In genomic region chr7:148527717-148528168, GRCh38 we compare ENCODE assay signal across 8 cellular contexts.
DNase-seq lines count a peak whose midpoint lies in the region; ATAC-seq and TF ChIP-seq lines count a peak whose summit lies in the region.

No MANE protein-coding gene starts in this region.

- H3F3A ChIP-seq in OCI-LY1 (ENCODE audit: insufficient read depth, low read length), result no peaks in the 10 kb centered on the region

- peak; percentile 83 for DNase-seq in DMS53 treated with DMSO at 0.1 percent for 48 hours (lab: John Stamatoyannopoulos, UW; ENCODE audit: unreplicated experiment)
- DNase-seq in GM20000 (ENCODE audit: low spot score), result peak; percentile 65
- peak; percentile 91 for DNase-seq in activated CD8-positive, alpha-beta memory T cell treated with anti-CD3 and anti-CD28 coated beads, Interleukin-2, amount 50 U/mL, for 48 hours
- DNase-seq in fibroblast of pulmonary artery (ENCODE audit: low read depth), result peak; percentile 83
- DNase-seq in pons (ENCODE audit: low spot score), result peak; percentile 65
- DNase-seq in ureter (ENCODE audit: low spot score), result peak; percentile 53

- no peaks in the 10 kb centered on the region for H3K4me1 ChIP-seq in OCI-LY1 (ENCODE audit: insufficient read depth, low read length, severe bottlenecking)

- no peaks in the 10 kb centered on the region for H3K9me3 ChIP-seq in OCI-LY1 (ENCODE audit: low read length)

- no peak overlapping the region for H3K9ac ChIP-seq in OCI-LY1 (ENCODE audit: low read length)

- H3K27me3 ChIP-seq in OCI-LY1 (ENCODE audit: insufficient read depth, low read length), result no peaks in the 10 kb centered on the region; the same call in 1 of the 2 replicates

- TF ChIP-seq CTCF in GM20000 (IDR thresholded peaks at IDR 0.05; ENCODE audit: extremely low read depth, missing control alignments) (peak; percentile 70), OCI-LY1 (IDR thresholded peaks at IDR 0.05; ENCODE audit: low read length) (peak; percentile 99), fibroblast of pulmonary artery (IDR thresholded peaks at IDR 0.05; ENCODE audit: low read length, missing control alignments) (peak; percentile 78)

- H3K4me3 ChIP-seq in OCI-LY1 (ENCODE audit: low read depth, low read length, poor library complexity, severe bottlenecking) (no peak overlapping the region), fibroblast of pulmonary artery (replicated peaks; ENCODE audit: low read depth, low read length) (no peak overlapping the region)

- no peaks in the 10 kb centered on the region for H3K79me2 ChIP-seq in OCI-LY1 (ENCODE audit: insufficient read depth, low read length)

- H3K27ac ChIP-seq in OCI-LY1 (ENCODE audit: low read depth, low read length, poor library complexity, severe bottlenecking), result no peak overlapping the region

- H4K20me1 ChIP-seq in OCI-LY1 (ENCODE audit: insufficient read depth, low read length), result no peaks in the 10 kb centered on the region

- H3K36me3 ChIP-seq in OCI-LY1 (ENCODE audit: insufficient read depth, low read length), result no peaks in the 10 kb centered on the region

- 0 out of 2 replicates have a peak overlapping the region, but pooled peaks have one; percentile 1 for H3K4me2 ChIP-seq in OCI-LY1 (ENCODE audit: low read length)

- no peak overlapping the region for H2AFZ ChIP-seq in OCI-LY1 (ENCODE audit: low read length)

- H3K9me2 ChIP-seq in OCI-LY1 (ENCODE audit: low read depth, low read length), result no peaks in the 10 kb centered on the region

- peak; percentile 95 for ATAC-seq in HG03565 (IDR thresholded peaks at IDR 0.05; ENCODE audit: unreplicated experiment)
